18 cellular contexts compared by ENCODE assay signal in the genomic region with DNA sequence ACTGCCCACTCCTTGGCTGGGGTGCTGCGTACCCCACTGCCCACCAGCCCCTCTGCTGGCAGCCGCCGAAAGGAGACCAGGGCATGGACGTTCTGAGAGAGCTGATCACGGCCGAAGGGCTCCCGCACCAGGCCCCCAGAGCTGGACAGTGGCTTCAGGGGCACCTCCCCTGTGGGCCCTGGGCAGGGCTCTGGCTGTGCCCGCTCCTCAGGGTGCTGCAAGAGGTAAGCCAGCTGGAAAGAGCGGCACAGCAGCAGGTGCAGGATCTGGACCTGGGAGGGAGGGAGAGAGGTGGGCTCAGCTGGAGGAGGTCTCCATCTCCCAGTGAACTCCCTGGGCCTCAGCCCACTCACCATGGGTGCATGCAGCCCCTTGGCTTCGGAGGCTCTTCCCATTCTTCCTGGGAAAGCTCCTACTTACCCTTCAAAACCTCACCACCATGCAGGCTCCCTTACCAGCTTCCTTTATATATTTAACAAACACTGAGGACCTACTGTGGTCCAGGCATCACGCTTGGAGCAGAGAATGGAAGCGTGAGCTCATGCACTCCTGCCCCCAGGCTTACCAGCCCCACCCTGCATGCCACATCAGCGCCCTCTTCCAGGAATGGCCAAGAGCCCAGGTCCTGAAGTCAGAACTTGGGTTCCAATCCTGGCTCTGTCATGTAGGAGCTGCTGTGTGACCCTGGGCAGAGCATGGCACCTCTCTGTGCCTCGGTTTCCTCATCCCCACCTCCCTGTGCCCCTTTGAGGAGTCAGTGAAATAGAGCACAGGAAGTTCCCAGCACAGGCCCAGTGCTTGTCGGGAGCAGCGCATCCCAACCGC. TPM values are rescaled to one million over a fixed set of nuclear protein-coding genes. Genes with fewer than 3 reads are reported as not detected.
DNase-seq lines count a peak whose midpoint lies in the region; ATAC-seq, FAIRE-seq and TF ChIP-seq lines count a peak whose summit lies in the region.
"Had no signal": no experiment of that assay in that cellular context is flagged by ENCODE, and none has a peak within 500 bp of the region (broad histone marks: within the 10 kb centered on the region; RNA-seq: fewer than 3 reads in every experiment).

No MANE protein-coding gene starts in this region.

- DNase-seq in left ventricle myocardium superior (peak; percentile 15), right atrium auricular region (ENCODE audit: low spot score) (no peak), HepG2 (ENCODE audit: low spot score) (no peak), ureter (ENCODE audit: low spot score) (peak; percentile 35), activated gamma-delta T cell (lab: John Stamatoyannopoulos, UW) (no peak)
- peak; percentile 7 for DNase-seq in activated CD4-positive, alpha-beta memory T cell treated with anti-CD3 and anti-CD28 coated beads for 36 hours
- DNase-seq: activated B cell treated with CpG ODN at 0.5 μM for 24 hours; activated T-cell treated with anti-CD3 and anti-CD28 coated beads, Interleukin-2, amount 50 U/mL, for 1 hour; CD4-positive, alpha-beta memory T cell; NCI-H2081; NCI-H82; retina had no signal

- H3K27me3 Mint-ChIP-seq in activated CD4-positive, alpha-beta memory T cell treated with anti-CD3 and anti-CD28 coated beads for 36 hours = peaks cover 1% of the 10 kb centered on the region
- H3K27me3 Mint-ChIP-seq: IgD-negative memory B cell had no signal

- in situ Hi-C loops in HepG2 (cut with HindIII; ENCODE audit: extremely low pct_ligation_motif_present, low pct_unique_long_range_greater_than_20kb) = no loop called here

- no peaks in the 10 kb centered on the region for H3K79me2 ChIP-seq in HepG2 (ENCODE audit: insufficient read depth, low read length)

- H3K4me3 ChIP-seq in right atrium auricular region = no peak overlapping the region
- no peak overlapping the region for H3K4me3 ChIP-seq in HepG2 (replicated peaks in 1 of 3; ENCODE audit: insufficient read depth in 1 of 3, low read depth in 2 of 3, low read length in 3 of 3)
- H3K4me3 ChIP-seq: thyroid gland had no signal

- intact Hi-C loops in left ventricle myocardium superior (cut with micrococcal nuclease) (no loop called here), HepG2 (cut with micrococcal nuclease; ENCODE audit: unreplicated experiment) (no loop called here)
- intact Hi-C loops in activated CD4-positive, alpha-beta memory T cell treated with anti-CD3 and anti-CD28 coated beads for 36 hours (cut with micrococcal nuclease) = no loop called here

- no peak for TF ChIP-seq RAD21 in HepG2 (CRISPR knock-in tag; IDR thresholded peaks at IDR 0.05)

- no TSS peak for BruUV-seq in HepG2 (replicated peaks; lab: Mats Ljungman, UMichigan)

- no peaks in the 10 kb centered on the region for H3K9me3 Mint-ChIP-seq in activated CD4-positive, alpha-beta memory T cell treated with anti-CD3 and anti-CD28 coated beads for 36 hours
- H3K9me3 Mint-ChIP-seq: activated B cell treated with CpG ODN at 0.5 μM for 24 hours; activated naive CD4-positive, alpha-beta T cell treated with anti-CD3 and anti-CD28 coated beads, Interleukin-2, amount 50 U/mL, for 72 hours; IgD-negative memory B cell; stimulated activated naive CD8-positive, alpha-beta T cell treated with anti-CD3 and anti-CD28 coated beads, Interleukin-15, Interleukin-2, amounts not matched to agents 100 ng/mL and 50 ng/mL, for 24 hours had no signal

- H3K27me3 ChIP-seq in right atrium auricular region (no peaks in the 10 kb centered on the region), HepG2 (ENCODE audit: control insufficient read depth in 1 of 2, insufficient read depth in 2 of 2, low read length in 2 of 2) (peaks cover 3 to 4% of the 10 kb centered on the region in 2 experiments; a peak in 2 of 5 replicates)
- H3K27me3 ChIP-seq: thyroid gland had no signal

- CTCF ChIA-PET in activated CD4-positive, alpha-beta memory T cell treated with anti-CD3 and anti-CD28 coated beads for 36 hours (lab: Charles Lee) = interaction anchor here (1.5 kb wide), 1 partner anchor 28 kb away, joined by 7 read pairs; no protein-coding TSS in a partner anchor
- CTCF ChIA-PET in HepG2 (lab: Yijun Ruan, JAX; ENCODE audit: low intra/inter-chr PET ratio, low total read pairs) = no interaction called here

- TF ChIP-seq POLR2A in HepG2 (IDR thresholded peaks at IDR 0.05; ENCODE audit: insufficient read depth in 1 of 2, low read depth in 2 of 2, low read length in 2 of 2) = no peak

- FAIRE-seq in HepG2 (lab: Jason Lieb, UNC) = no peak

- H3K36me3 ChIP-seq in right atrium auricular region (no peaks in the 10 kb centered on the region), HepG2 (replicated peaks in 1 of 2; ENCODE audit: control insufficient read depth in 1 of 2, insufficient read depth in 2 of 2, low read length in 2 of 2) (no peaks in the 10 kb centered on the region)
- H3K36me3 ChIP-seq: thyroid gland had no signal

- no peak for TF ChIP-seq CTCF in right atrium auricular region (IDR thresholded peaks at IDR 0.05)
- no peak for TF ChIP-seq CTCF in HepG2 (CRISPR knock-in tag; IDR thresholded peaks at IDR 0.05)

- POLR2A ChIA-PET in activated CD4-positive, alpha-beta memory T cell treated with anti-CD3 and anti-CD28 coated beads for 36 hours (lab: Charles Lee) = no interaction called here
- POLR2A ChIA-PET in HepG2 (lab: Yijun Ruan, JAX) = interaction anchor here (1.3 kb wide), 1 partner anchor 28 kb away, joined by 3 read pairs; no protein-coding TSS in a partner anchor

- no peak overlapping the region for H3K4me3 Mint-ChIP-seq in activated CD4-positive, alpha-beta memory T cell treated with anti-CD3 and anti-CD28 coated beads for 36 hours
- H3K4me3 Mint-ChIP-seq: activated B cell treated with CpG ODN at 0.5 μM for 24 hours; CD4-positive, alpha-beta memory T cell; IgD-negative memory B cell; stimulated activated naive CD8-positive, alpha-beta T cell treated with anti-CD3 and anti-CD28 coated beads, Interleukin-15, Interleukin-2, amounts not matched to agents 100 ng/mL and 50 ng/mL, for 24 hours had no signal

- no peak overlapping the region for H3K9ac ChIP-seq in HepG2 (ENCODE audit: insufficient read depth, low read depth, low read length)

- WGBS in HepG2 (ENCODE audit: low lambda C conversion rate) = 86% methylated on average over 5 of the region's 17 CpGs

- H3K27ac Mint-ChIP-seq in activated CD4-positive, alpha-beta memory T cell treated with anti-CD3 and anti-CD28 coated beads for 36 hours = no peak overlapping the region
- H3K27ac Mint-ChIP-seq: activated B cell treated with CpG ODN at 0.5 μM for 24 hours; activated naive CD4-positive, alpha-beta T cell treated with anti-CD3 and anti-CD28 coated beads, Interleukin-2, amount 50 U/mL, for 72 hours; IgD-negative memory B cell; stimulated activated naive CD8-positive, alpha-beta T cell treated with anti-CD3 and anti-CD28 coated beads, Interleukin-15, Interleukin-2, amounts not matched to agents 100 ng/mL and 50 ng/mL, for 24 hours had no signal

- H3K27ac ChIP-seq in right atrium auricular region (no peak overlapping the region), HepG2 (ENCODE audit: extremely low read length, insufficient read depth, low read length) (no peak overlapping the region)
- H3K27ac ChIP-seq: thyroid gland had no signal

- TF ChIP-seq EP300 in HepG2 (IDR thresholded peaks at IDR 0.05; ENCODE audit: low read depth in 2 of 2, low read length in 2 of 2) (no peak), HepG2 (CRISPR knock-in tag; IDR thresholded peaks at IDR 0.05; ENCODE audit: borderline replicate concordance) (no peak)

- H3K4me1 ChIP-seq in right atrium auricular region (no peaks in the 10 kb centered on the region), HepG2 (ENCODE audit: insufficient read depth, low read length) (peaks cover 16% of the 10 kb centered on the region)
- H3K4me1 ChIP-seq: thyroid gland had no signal

- H4K20me1 ChIP-seq in HepG2 (ENCODE audit: insufficient read depth, low read length) = no peaks in the 10 kb centered on the region

- no peak overlapping the region for H3K4me2 ChIP-seq in HepG2 (ENCODE audit: low read depth, low read length)

- no peaks in the 10 kb centered on the region for H3K4me1 Mint-ChIP-seq in activated CD4-positive, alpha-beta memory T cell treated with anti-CD3 and anti-CD28 coated beads for 36 hours (ENCODE audit: low read depth)
- H3K4me1 Mint-ChIP-seq: activated B cell treated with CpG ODN at 0.5 μM for 24 hours; CD4-positive, alpha-beta memory T cell; IgD-negative memory B cell had no signal

- H2AFZ ChIP-seq in HepG2 (ENCODE audit: low read length) = no peak overlapping the region

- no peaks in the 10 kb centered on the region for H3K9me3 ChIP-seq in right atrium auricular region
- no peaks in the 10 kb centered on the region for H3K9me3 ChIP-seq in HepG2 (ENCODE audit: low read length)
- H3K9me3 ChIP-seq: thyroid gland had no signal

- no peaks in the 10 kb centered on the region for H3K36me3 Mint-ChIP-seq in activated CD4-positive, alpha-beta memory T cell treated with anti-CD3 and anti-CD28 coated beads for 36 hours
- H3K36me3 Mint-ChIP-seq: activated naive CD4-positive, alpha-beta T cell treated with anti-CD3 and anti-CD28 coated beads, Interleukin-2, amount 50 U/mL, for 72 hours; CD4-positive, alpha-beta memory T cell had no signal

- ATAC-seq in left ventricle myocardium superior = no peak
- no peak for ATAC-seq in HepG2
- no peak for ATAC-seq in HG03354 (IDR thresholded peaks at IDR 0.05; ENCODE audit: poor library complexity, severe bottlenecking, unreplicated experiment)
- ATAC-seq in HG03520 (IDR thresholded peaks at IDR 0.05; ENCODE audit: unreplicated experiment) = no peak
- ATAC-seq: activated naive CD4-positive, alpha-beta T cell treated with anti-CD3 and anti-CD28 coated beads, Interleukin-2, amount 50 U/mL, for 72 hours had no signal

RNA-seq across cellular contexts. Expression of a gene that starts 6.8 kb away (rescaled TPM):
- total RNA-seq in left ventricle myocardium superior (3.5 TPM), right atrium auricular region (1 to 10 TPM; 2.6 to 6.0 TPM), HepG2 (2016; rRNA removed; fragmentation: Illumina TruSeq; extraction: Trizol) (0.24 and 0.25 TPM in 2 replicates), ureter (2.2 TPM)
- not detected for total RNA-seq in activated CD4-positive, alpha-beta memory T cell treated with anti-CD3 and anti-CD28 coated beads for 36 hours
- not detected in 2 replicates for total RNA-seq in HepG2 (2016; cell fraction: cytosol; rRNA removed; fragmentation: Illumina TruSeq; extraction: Trizol; ENCODE audit: low read depth)
- total RNA-seq in HepG2 (2016; cell fraction: insoluble cytoplasmic fraction; rRNA removed; fragmentation: Illumina TruSeq; extraction: Trizol) = 0.13 and 0.27 TPM in 2 replicates
- total RNA-seq in HepG2 (2016; cell fraction: membrane; rRNA removed; fragmentation: Illumina TruSeq; extraction: Trizol) = 0.34 TPM in 1 of 2 replicates, not detected in the other
- 0.16 TPM in 1 of 2 replicates, not detected in the other for total RNA-seq in HepG2 (2016; cell fraction: nucleus; rRNA removed; fragmentation: Illumina TruSeq; extraction: Trizol)
- 0.44 and 0.52 TPM in 2 replicates for polyA plus RNA-seq in HepG2 (2011; rRNA removed)
- 0.27 and 0.36 TPM in 2 replicates for polyA plus RNA-seq in HepG2 (2011; cell fraction: cytosol; rRNA removed)
- 0.63 and 0.69 TPM in 2 replicates for polyA plus RNA-seq in HepG2 (2011; cell fraction: nucleus; rRNA removed)
- polyA plus RNA-seq in HepG2 (2012) = 0.35 and 0.60 TPM in 2 replicates
- polyA plus RNA-seq in HepG2 (2016; cell fraction: cytosol; fragmentation: Illumina TruSeq; extraction: Trizol; ENCODE audit: low read depth) = 0.11 and 0.24 TPM in 2 replicates
- 0.21 TPM in 1 of 2 replicates, not detected in the other for polyA plus RNA-seq in HepG2 (2016; cell fraction: insoluble cytoplasmic fraction; fragmentation: Illumina TruSeq; extraction: Trizol; ENCODE audit: low read depth)
- polyA plus RNA-seq in HepG2 (2016; cell fraction: membrane; fragmentation: Illumina TruSeq; extraction: Trizol; ENCODE audit: low read depth) = 0.14 and 0.47 TPM in 2 replicates
- 0.36 TPM in 1 of 2 replicates, not detected in the other for polyA plus RNA-seq in HepG2 (2016; cell fraction: nucleus; fragmentation: Illumina TruSeq; extraction: Trizol; ENCODE audit: insufficient read depth, low read depth)
- polyA minus RNA-seq in HepG2 (2011; rRNA and poly(A)+ RNA removed; ENCODE audit: low replicate concordance) = 0.78 TPM in 1 of 2 replicates, not detected in the other
- not detected in 2 replicates for polyA minus RNA-seq in HepG2 (2011; cell fraction: cytosol; rRNA and poly(A)+ RNA removed)
- polyA minus RNA-seq in HepG2 (2011; cell fraction: nucleus; rRNA and poly(A)+ RNA removed) = 0.52 and 0.62 TPM in 2 replicates
- total RNA-seq: activated B cell treated with CpG ODN at 0.5 μM for 24 hours; CD4-positive, alpha-beta memory T cell had no signal
- polyA plus RNA-seq: CD4-positive, alpha-beta memory T cell; IgD-negative memory B cell had no signal

RNA-seq across cellular contexts. Expression of a gene that starts 7.9 kb away (rescaled TPM):
- not detected for total RNA-seq in left ventricle myocardium superior
- under 1 TPM in 1 of 2 donors, not detected in 1; 0.63 TPM for total RNA-seq in right atrium auricular region
- under 1 TPM; 0.07 to 0.12 TPM for total RNA-seq in activated CD4-positive, alpha-beta memory T cell treated with anti-CD3 and anti-CD28 coated beads for 36 hours
- 1.7 and 3.4 TPM in 2 replicates for total RNA-seq in HepG2 (2016; rRNA removed; fragmentation: Illumina TruSeq; extraction: Trizol)
- 0.20 and 0.26 TPM in 2 replicates for total RNA-seq in HepG2 (2016; cell fraction: cytosol; rRNA removed; fragmentation: Illumina TruSeq; extraction: Trizol; ENCODE audit: low read depth)
- 1.6 and 2.0 TPM in 2 replicates for total RNA-seq in HepG2 (2016; cell fraction: insoluble cytoplasmic fraction; rRNA removed; fragmentation: Illumina TruSeq; extraction: Trizol)
- total RNA-seq in HepG2 (2016; cell fraction: membrane; rRNA removed; fragmentation: Illumina TruSeq; extraction: Trizol) = 1.4 and 1.8 TPM in 2 replicates
- 1.8 and 2.2 TPM in 2 replicates for total RNA-seq in HepG2 (2016; cell fraction: nucleus; rRNA removed; fragmentation: Illumina TruSeq; extraction: Trizol)
- polyA plus RNA-seq in HepG2 (2011; rRNA removed) = 1.2 and 1.4 TPM in 2 replicates
- 0.87 and 0.92 TPM in 2 replicates for polyA plus RNA-seq in HepG2 (2011; cell fraction: cytosol; rRNA removed)
- polyA plus RNA-seq in HepG2 (2011; cell fraction: nucleus; rRNA removed) = 7.0 and 10.0 TPM in 2 replicates
- 0.94 and 1.8 TPM in 2 replicates for polyA plus RNA-seq in HepG2 (2012)
- polyA plus RNA-seq in HepG2 (2016; cell fraction: cytosol; fragmentation: Illumina TruSeq; extraction: Trizol; ENCODE audit: low read depth) = 0.29 and 0.55 TPM in 2 replicates
- polyA plus RNA-seq in HepG2 (2016; cell fraction: insoluble cytoplasmic fraction; fragmentation: Illumina TruSeq; extraction: Trizol; ENCODE audit: low read depth) = 0.69 and 1.5 TPM in 2 replicates
- polyA plus RNA-seq in HepG2 (2016; cell fraction: membrane; fragmentation: Illumina TruSeq; extraction: Trizol; ENCODE audit: low read depth) = 0.64 and 0.86 TPM in 2 replicates
- 4.8 and 5.7 TPM in 2 replicates for polyA plus RNA-seq in HepG2 (2016; cell fraction: nucleus; fragmentation: Illumina TruSeq; extraction: Trizol; ENCODE audit: insufficient read depth, low read depth)
- 0.05 and 0.76 TPM in 2 replicates for polyA minus RNA-seq in HepG2 (2011; rRNA and poly(A)+ RNA removed; ENCODE audit: low replicate concordance)
- 0.40 and 1.4 TPM in 2 replicates for polyA minus RNA-seq in HepG2 (2011; cell fraction: cytosol; rRNA and poly(A)+ RNA removed)
- polyA minus RNA-seq in HepG2 (2011; cell fraction: nucleus; rRNA and poly(A)+ RNA removed) = 0.77 and 0.87 TPM in 2 replicates
- 0.49 TPM for total RNA-seq in ureter
- polyA plus RNA-seq: CD4-positive, alpha-beta memory T cell; IgD-negative memory B cell had no signal

Comparison
In these comparisons a context has a peak if more than half of its experiments do, and no peak if none do; other contexts are left out.
1. DNase-seq: peak in left ventricle myocardium superior (single experiment), activated CD4-positive, alpha-beta memory T cell treated with anti-CD3 and anti-CD28 coated beads for 36 hours (single experiment) and ureter (single experiment); none in right atrium auricular region (single experiment), HepG2 (single experiment) and activated gamma-delta T cell (single experiment).